ENCODE assay signal across 24 cellular contexts in genomic region chr2:119782308-119783027, GRCh38. TPM values are rescaled to one million over a fixed set of nuclear protein-coding genes. Genes with fewer than 3 reads are reported as not detected.
DNase-seq lines count a peak whose midpoint lies in the region; ATAC-seq and TF ChIP-seq lines count a peak whose summit lies in the region.
"Had no signal": no experiment of that assay in that cellular context is flagged by ENCODE, and none has a peak within 500 bp of the region (broad histone marks: within the 10 kb centered on the region; RNA-seq: fewer than 3 reads in every experiment).

No MANE protein-coding gene starts in this region.

- no peak overlapping the region for H3K4me3 Mint-ChIP-seq in activated CD8-positive, alpha-beta T cell treated with anti-CD3 and anti-CD28 coated beads for 36 hours
- no peak overlapping the region for H3K4me3 Mint-ChIP-seq in activated CD8-positive, alpha-beta T cell treated with anti-CD3 and anti-CD28 coated beads, Interleukin-2, amount 10 ng/mL, durations not matched to agents 7 days and 5 days
- no peak overlapping the region for H3K4me3 Mint-ChIP-seq in T-helper 17 cell
- no peak overlapping the region for H3K4me3 Mint-ChIP-seq in activated CD8-positive, alpha-beta memory T cell treated with anti-CD3 and anti-CD28 coated beads, Interleukin-2, amount 10 ng/mL, durations not matched to agents 7 days and 5 days
- H3K4me3 Mint-ChIP-seq: B cell, mesothelial cell of epicardium had no signal

- POLR2A ChIA-PET in activated CD8-positive, alpha-beta T cell treated with anti-CD3 and anti-CD28 coated beads for 36 hours (lab: Charles Lee), result no interaction called here
- POLR2A ChIA-PET in activated CD8-positive, alpha-beta T cell treated with anti-CD3 and anti-CD28 coated beads, Interleukin-2, amount 10 ng/mL, durations not matched to agents 7 days and 5 days (lab: Charles Lee), result no interaction called here
- POLR2A ChIA-PET in A673 (lab: Charles Lee; ENCODE audit: low non-redundant PET), result no interaction called here

- peak; percentile 62 for ATAC-seq in activated CD8-positive, alpha-beta T cell treated with anti-CD3 and anti-CD28 coated beads for 36 hours
- ATAC-seq in activated CD8-positive, alpha-beta T cell treated with anti-CD3 and anti-CD28 coated beads, Interleukin-2, amount 10 ng/mL, durations not matched to agents 7 days and 5 days, result no peak
- ATAC-seq in GM21723 (IDR thresholded peaks at IDR 0.05; ENCODE audit: unreplicated experiment) (peak; percentile 68), T-helper 17 cell (peak; percentile 40)
- no peak for ATAC-seq in activated CD8-positive, alpha-beta memory T cell treated with anti-CD3 and anti-CD28 coated beads, Interleukin-2, amount 10 ng/mL, durations not matched to agents 7 days and 5 days
- ATAC-seq: foreskin keratinocyte; HCT116; left lobe of liver; naive thymus-derived CD4-positive, alpha-beta T cell had no signal

- H3K27me3 Mint-ChIP-seq in activated CD8-positive, alpha-beta T cell treated with anti-CD3 and anti-CD28 coated beads for 36 hours, result no peaks in the 10 kb centered on the region
- no peaks in the 10 kb centered on the region for H3K27me3 Mint-ChIP-seq in activated CD8-positive, alpha-beta T cell treated with anti-CD3 and anti-CD28 coated beads, Interleukin-2, amount 10 ng/mL, durations not matched to agents 7 days and 5 days (ENCODE audit: low read depth)
- no peaks in the 10 kb centered on the region for H3K27me3 Mint-ChIP-seq in T-helper 17 cell
- no peaks in the 10 kb centered on the region for H3K27me3 Mint-ChIP-seq in activated CD8-positive, alpha-beta memory T cell treated with anti-CD3 and anti-CD28 coated beads, Interleukin-2, amount 10 ng/mL, durations not matched to agents 7 days and 5 days
- H3K27me3 Mint-ChIP-seq: B cell; naive thymus-derived CD4-positive, alpha-beta T cell had no signal

- DNase-seq in activated CD8-positive, alpha-beta T cell treated with anti-CD3 and anti-CD28 coated beads for 36 hours, result no peak
- DNase-seq in activated CD8-positive, alpha-beta T cell treated with anti-CD3 and anti-CD28 coated beads, Interleukin-2, amount 10 ng/mL, durations not matched to agents 7 days and 5 days, result no peak
- DNase-seq in T-helper 17 cell, result no peak
- DNase-seq in glomerular visceral epithelial cell (ENCODE audit: extremely low spot score), result peak; percentile 47
- no peak for DNase-seq in activated CD8-positive, alpha-beta memory T cell treated with anti-CD3 and anti-CD28 coated beads, Interleukin-2, amount 10 ng/mL, durations not matched to agents 7 days and 5 days
- DNase-seq in NK-92 treated with Interleukin-12 subunit alpha and Interleukin-12 subunit beta, amount 100 ng/mL, for 24 hours (lab: John Stamatoyannopoulos, UW), result no peak
- no peak for DNase-seq in A673 (ENCODE audit: low spot score)
- DNase-seq: activated effector memory CD4-positive, alpha-beta T cell treated with Interleukin-2 at 50 U/mL for 16 hours; adrenal gland; effector memory CD4-positive, alpha-beta T cell; foreskin keratinocyte; naive thymus-derived CD4-positive, alpha-beta T cell; NCI-H1417; NCI-H2081 treated with DMSO at 0.1 percent for 48 hours; occipital lobe; SHP77 treated with DMSO at 0.1 percent for 48 hours; T1000; uterus had no signal

- no peak overlapping the region for H3K27ac ChIP-seq in A673 (ENCODE audit: low read depth, low read length, poor library complexity, severe bottlenecking)
- H3K27ac ChIP-seq: adrenal gland, foreskin keratinocyte, PC-9, uterus had no signal

- H3K9me3 Mint-ChIP-seq in activated CD8-positive, alpha-beta T cell treated with anti-CD3 and anti-CD28 coated beads for 36 hours, result no peaks in the 10 kb centered on the region
- no peaks in the 10 kb centered on the region for H3K9me3 Mint-ChIP-seq in activated CD8-positive, alpha-beta T cell treated with anti-CD3 and anti-CD28 coated beads, Interleukin-2, amount 10 ng/mL, durations not matched to agents 7 days and 5 days (ENCODE audit: insufficient read depth)
- H3K9me3 Mint-ChIP-seq in activated CD8-positive, alpha-beta memory T cell treated with anti-CD3 and anti-CD28 coated beads, Interleukin-2, amount 10 ng/mL, durations not matched to agents 7 days and 5 days (ENCODE audit: low read depth), result no peaks in the 10 kb centered on the region
- H3K9me3 Mint-ChIP-seq: mesothelial cell of epicardium; naive thymus-derived CD4-positive, alpha-beta T cell had no signal

- H3K9me3 ChIP-seq in T-helper 17 cell (ENCODE audit: control insufficient read depth, low read length, poor library complexity, severe bottlenecking) (no peaks in the 10 kb centered on the region), A673 (ENCODE audit: low read depth, low read length, poor library complexity, severe bottlenecking) (no peaks in the 10 kb centered on the region)
- H3K9me3 ChIP-seq: adrenal gland, uterus had no signal

- H3K27me3 ChIP-seq in A673 (replicated peaks; ENCODE audit: insufficient read depth, low read depth, low read length, poor library complexity), result no peaks in the 10 kb centered on the region
- H3K27me3 ChIP-seq: adrenal gland, foreskin keratinocyte, uterus had no signal

- peaks cover 16% of the 10 kb centered on the region for H3K4me1 ChIP-seq in A673 (ENCODE audit: insufficient read depth, low read length, poor library complexity, severe bottlenecking)
- H3K4me1 ChIP-seq: adrenal gland, foreskin keratinocyte, uterus had no signal

- H3K4me1 Mint-ChIP-seq in activated CD8-positive, alpha-beta T cell treated with anti-CD3 and anti-CD28 coated beads for 36 hours (ENCODE audit: low read depth), result peaks cover 50% of the 10 kb centered on the region
- no peaks in the 10 kb centered on the region for H3K4me1 Mint-ChIP-seq in activated CD8-positive, alpha-beta T cell treated with anti-CD3 and anti-CD28 coated beads, Interleukin-2, amount 10 ng/mL, durations not matched to agents 7 days and 5 days (ENCODE audit: low read depth)
- peaks cover 40% of the 10 kb centered on the region for H3K4me1 Mint-ChIP-seq in T-helper 17 cell
- H3K4me1 Mint-ChIP-seq in activated CD8-positive, alpha-beta memory T cell treated with anti-CD3 and anti-CD28 coated beads, Interleukin-2, amount 10 ng/mL, durations not matched to agents 7 days and 5 days, result no peaks in the 10 kb centered on the region
- H3K4me1 Mint-ChIP-seq: mesothelial cell of epicardium had no signal

- intact Hi-C loops in activated CD8-positive, alpha-beta T cell treated with anti-CD3 and anti-CD28 coated beads for 36 hours (cut with micrococcal nuclease), result no loop called here
- intact Hi-C loops in A673 (cut with micrococcal nuclease; ENCODE audit: unreplicated experiment), result no loop called here

- H3K36me3 ChIP-seq in A673 (ENCODE audit: insufficient read depth, low read length, poor library complexity, severe bottlenecking), result no peaks in the 10 kb centered on the region
- H3K36me3 ChIP-seq: adrenal gland, uterus had no signal

- no peak overlapping the region for H3K4me3 ChIP-seq in A673 (ENCODE audit: low read depth, low read length, poor library complexity, severe bottlenecking)
- H3K4me3 ChIP-seq: adrenal gland, PC-9, uterus had no signal

- peaks cover 1% of the 10 kb centered on the region for H3K36me3 Mint-ChIP-seq in activated CD8-positive, alpha-beta T cell treated with anti-CD3 and anti-CD28 coated beads for 36 hours (ENCODE audit: low read depth)
- H3K36me3 Mint-ChIP-seq in activated CD8-positive, alpha-beta T cell treated with anti-CD3 and anti-CD28 coated beads, Interleukin-2, amount 10 ng/mL, durations not matched to agents 7 days and 5 days (ENCODE audit: low read depth), result peaks cover 5% of the 10 kb centered on the region
- H3K36me3 Mint-ChIP-seq in T-helper 17 cell (ENCODE audit: low read depth), result peaks cover 2% of the 10 kb centered on the region
- H3K36me3 Mint-ChIP-seq in activated CD8-positive, alpha-beta memory T cell treated with anti-CD3 and anti-CD28 coated beads, Interleukin-2, amount 10 ng/mL, durations not matched to agents 7 days and 5 days, result peaks cover 4% of the 10 kb centered on the region
- H3K36me3 Mint-ChIP-seq: mesothelial cell of epicardium had no signal

- TF ChIP-seq CTCF in activated CD8-positive, alpha-beta T cell treated with anti-CD3 and anti-CD28 coated beads for 36 hours (IDR thresholded peaks at IDR 0.05), result no peak
- no peak for TF ChIP-seq CTCF in A673 (conservative IDR thresholded peaks at IDR 0.05; ENCODE audit: low read depth, low read length)

- H3K27ac Mint-ChIP-seq in activated CD8-positive, alpha-beta T cell treated with anti-CD3 and anti-CD28 coated beads for 36 hours, result no peak overlapping the region
- H3K27ac Mint-ChIP-seq in activated CD8-positive, alpha-beta T cell treated with anti-CD3 and anti-CD28 coated beads, Interleukin-2, amount 10 ng/mL, durations not matched to agents 7 days and 5 days, result no peak overlapping the region
- H3K27ac Mint-ChIP-seq in T-helper 17 cell, result peak overlapping the region; percentile 57
- no peak overlapping the region for H3K27ac Mint-ChIP-seq in activated CD8-positive, alpha-beta memory T cell treated with anti-CD3 and anti-CD28 coated beads, Interleukin-2, amount 10 ng/mL, durations not matched to agents 7 days and 5 days
- H3K27ac Mint-ChIP-seq: B cell, mesothelial cell of epicardium had no signal

- no TSS peak for BruUV-seq in A673 (replicated peaks; lab: Mats Ljungman, UMichigan)

- CTCF ChIA-PET in activated CD8-positive, alpha-beta T cell treated with anti-CD3 and anti-CD28 coated beads for 36 hours (lab: Charles Lee), result interaction anchor here (0.7 to 1.3 kb wide), 3 partner anchors 28 to 230 kb away, joined by 3 to 4 read pairs (median 3); partner anchors contain the start of gene EPB41L5
- CTCF ChIA-PET in activated CD8-positive, alpha-beta T cell treated with anti-CD3 and anti-CD28 coated beads, Interleukin-2, amount 10 ng/mL, durations not matched to agents 7 days and 5 days (lab: Charles Lee), result no interaction called here
- CTCF ChIA-PET in activated CD8-positive, alpha-beta memory T cell treated with anti-CD3 and anti-CD28 coated beads, Interleukin-2, amount 10 ng/mL, durations not matched to agents 7 days and 5 days (lab: Charles Lee), result interaction anchor here (0.8 kb wide), 1 partner anchor 392 kb away, joined by 3 read pairs; no protein-coding TSS in a partner anchor
- CTCF ChIA-PET in A673 (lab: Charles Lee), result no interaction called here

RNA-seq across cellular contexts. Expression of gene PTPN4, which starts 22.7 kb away (rescaled TPM):
- 10 to 100 TPM; 34.4 to 40.2 TPM for total RNA-seq in activated CD8-positive, alpha-beta T cell treated with anti-CD3 and anti-CD28 coated beads for 36 hours
- 10 to 100 TPM; 89.1 to 91.3 TPM for total RNA-seq in activated CD8-positive, alpha-beta T cell treated with anti-CD3 and anti-CD28 coated beads, Interleukin-2, amount 10 ng/mL, durations not matched to agents 7 days and 5 days
- total RNA-seq in T-helper 17 cell (100 to 1,000 TPM; 128 to 149 TPM), A673 (2021) (42.2 and 51.5 TPM in 2 replicates)
- 10 to 100 TPM; 76.4 to 92.2 TPM for total RNA-seq in activated CD8-positive, alpha-beta memory T cell treated with anti-CD3 and anti-CD28 coated beads, Interleukin-2, amount 10 ng/mL, durations not matched to agents 7 days and 5 days

Comparison
In these comparisons a context has a peak if more than half of its experiments do, and no peak if none do; other contexts are left out.
1. ATAC-seq: peak in activated CD8-positive, alpha-beta T cell treated with anti-CD3 and anti-CD28 coated beads for 36 hours (single experiment), GM21723 (single experiment) and T-helper 17 cell (single experiment); none in activated CD8-positive, alpha-beta T cell treated with anti-CD3 and anti-CD28 coated beads, Interleukin-2, amount 10 ng/mL, durations not matched to agents 7 days and 5 days (single experiment) and activated CD8-positive, alpha-beta memory T cell treated with anti-CD3 and anti-CD28 coated beads, Interleukin-2, amount 10 ng/mL, durations not matched to agents 7 days and 5 days (single experiment).
2. CTCF ChIA-PET loops: an anchor here in activated CD8-positive, alpha-beta T cell treated with anti-CD3 and anti-CD28 coated beads for 36 hours (0.7 to 1.3 kb wide) and activated CD8-positive, alpha-beta memory T cell treated with anti-CD3 and anti-CD28 coated beads, Interleukin-2, amount 10 ng/mL, durations not matched to agents 7 days and 5 days (0.8 kb wide); none called in activated CD8-positive, alpha-beta T cell treated with anti-CD3 and anti-CD28 coated beads, Interleukin-2, amount 10 ng/mL, durations not matched to agents 7 days and 5 days and A673.